Comparison of ENCODE assay signal across 26 cellular contexts in genomic region chr2:67982956-67983355, GRCh38.
"Had no signal": no experiment of that assay in that cellular context is flagged by ENCODE, and none has a peak within 500 bp of the region (broad histone marks: within the 10 kb centered on the region; RNA-seq: fewer than 3 reads in every experiment).

No MANE protein-coding gene starts in this region.

- H3K9me3 ChIP-seq: colonic mucosa, gastrocnemius medialis, thyroid gland, upper lobe of right lung had no signal

- H3K36me3 Mint-ChIP-seq: activated naive CD4-positive, alpha-beta T cell treated with anti-CD3 and anti-CD28 coated beads, Interleukin-2, amount 10 ng/mL, durations not matched to agents 7 days and 5 days; natural killer cell treated with Interleukin-12 subunit alpha and Interleukin-12 subunit beta and Interleukin-15 and Interleukin-18, amount 100 ng/mL, for 72 hours had no signal

- H3K27ac Mint-ChIP-seq: activated CD4-positive, alpha-beta memory T cell treated with anti-CD3 and anti-CD28 coated beads, Interleukin-2, amount 10 ng/mL, durations not matched to agents 7 days and 5 days; activated CD4-positive, alpha-beta T cell treated with anti-CD3 and anti-CD28 coated beads, Interleukin-2, amount 10 ng/mL, durations not matched to agents 7 days and 5 days; activated naive CD4-positive, alpha-beta T cell treated with anti-CD3 and anti-CD28 coated beads, Interleukin-2, amount 10 ng/mL, durations not matched to agents 7 days and 5 days; activated T-cell treated with anti-CD3 and anti-CD28 coated beads, Interleukin-2, amount 50 U/mL, for 24 hours; natural killer cell treated with Interleukin-12 subunit alpha and Interleukin-12 subunit beta and Interleukin-15 and Interleukin-18, amount 100 ng/mL, for 72 hours; progenitor cell of endocrine pancreas had no signal

- H3K4me1 Mint-ChIP-seq: activated CD4-positive, alpha-beta memory T cell treated with anti-CD3 and anti-CD28 coated beads, Interleukin-2, amount 10 ng/mL, durations not matched to agents 7 days and 5 days; activated CD4-positive, alpha-beta T cell treated with anti-CD3 and anti-CD28 coated beads, Interleukin-2, amount 10 ng/mL, durations not matched to agents 7 days and 5 days; activated naive CD4-positive, alpha-beta T cell treated with anti-CD3 and anti-CD28 coated beads, Interleukin-2, amount 10 ng/mL, durations not matched to agents 7 days and 5 days had no signal

- H3K27me3 ChIP-seq: cardiac muscle cell, colonic mucosa, gastrocnemius medialis, hepatocyte, thyroid gland, upper lobe of right lung had no signal

- DNase-seq: activated CD4-positive, alpha-beta memory T cell treated with anti-CD3 and anti-CD28 coated beads, Interleukin-2, amount 10 ng/mL, durations not matched to agents 7 days and 5 days; activated CD4-positive, alpha-beta T cell treated with anti-CD3 and anti-CD28 coated beads, Interleukin-2, amount 10 ng/mL, durations not matched to agents 7 days and 5 days; activated CD4-positive, CD25-positive, alpha-beta regulatory T cell treated with anti-CD3 and anti-CD28 coated beads, Interleukin-2, amount 50 U/mL, for 72 hours; activated CD8-positive, alpha-beta memory T cell treated with anti-CD3 and anti-CD28 coated beads, Interleukin-2, amount 50 U/mL, for 48 hours; activated gamma-delta T cell; activated naive CD4-positive, alpha-beta T cell treated with anti-CD3 and anti-CD28 coated beads, Interleukin-2, amount 10 ng/mL, durations not matched to agents 7 days and 5 days; activated T-cell treated with anti-CD3 and anti-CD28 coated beads, Interleukin-2, amount 50 U/mL, for 24 hours; cerebellar nuclear complex; colonic mucosa; dorsolateral prefrontal cortex; effector memory CD4-positive, alpha-beta T cell; gastrocnemius medialis; glutamatergic neuron; islet precursor cell; left ventricle myocardium superior; mucosa of descending colon; stimulated activated naive CD4-positive, alpha-beta T cell treated with Interleukin-2 at 50 U/mL for 16 hours; T-helper 2 cell; thyroid gland; upper lobe of right lung had no signal

- H3K27me3 Mint-ChIP-seq: activated CD4-positive, alpha-beta T cell treated with anti-CD3 and anti-CD28 coated beads, Interleukin-2, amount 10 ng/mL, durations not matched to agents 7 days and 5 days; progenitor cell of endocrine pancreas had no signal

- H3K4me1 ChIP-seq: colonic mucosa, gastrocnemius medialis, thyroid gland, upper lobe of right lung had no signal

- H3K36me3 ChIP-seq: cardiac muscle cell, colonic mucosa, gastrocnemius medialis, thyroid gland, upper lobe of right lung had no signal

- H3K4me3 Mint-ChIP-seq: activated CD4-positive, alpha-beta memory T cell treated with anti-CD3 and anti-CD28 coated beads, Interleukin-2, amount 10 ng/mL, durations not matched to agents 7 days and 5 days; activated CD4-positive, alpha-beta T cell treated with anti-CD3 and anti-CD28 coated beads, Interleukin-2, amount 10 ng/mL, durations not matched to agents 7 days and 5 days; activated naive CD4-positive, alpha-beta T cell treated with anti-CD3 and anti-CD28 coated beads, Interleukin-2, amount 10 ng/mL, durations not matched to agents 7 days and 5 days; activated T-cell treated with anti-CD3 and anti-CD28 coated beads, Interleukin-2, amount 50 U/mL, for 24 hours; natural killer cell treated with Interleukin-12 subunit alpha and Interleukin-12 subunit beta and Interleukin-15 and Interleukin-18, amount 100 ng/mL, for 72 hours had no signal

- ATAC-seq: gastrocnemius medialis; left ventricle myocardium superior; mucosa of descending colon; natural killer cell treated with Interleukin-12 subunit alpha and Interleukin-12 subunit beta and Interleukin-15 and Interleukin-18, amount 100 ng/mL, for 72 hours; sciatic nerve; upper lobe of right lung had no signal

- H3K4me3 ChIP-seq: cardiac muscle cell, colonic mucosa, dorsolateral prefrontal cortex, gastrocnemius medialis, hepatocyte, mucosa of descending colon, smooth muscle cell, thyroid gland, upper lobe of right lung had no signal

- H3K9me3 Mint-ChIP-seq: activated CD4-positive, alpha-beta memory T cell treated with anti-CD3 and anti-CD28 coated beads, Interleukin-2, amount 10 ng/mL, durations not matched to agents 7 days and 5 days; activated CD4-positive, alpha-beta T cell treated with anti-CD3 and anti-CD28 coated beads, Interleukin-2, amount 10 ng/mL, durations not matched to agents 7 days and 5 days; activated naive CD4-positive, alpha-beta T cell treated with anti-CD3 and anti-CD28 coated beads, Interleukin-2, amount 10 ng/mL, durations not matched to agents 7 days and 5 days; activated T-cell treated with anti-CD3 and anti-CD28 coated beads, Interleukin-2, amount 50 U/mL, for 24 hours; natural killer cell treated with Interleukin-12 subunit alpha and Interleukin-12 subunit beta and Interleukin-15 and Interleukin-18, amount 100 ng/mL, for 72 hours had no signal

- H3K27ac ChIP-seq: cardiac muscle cell, colonic mucosa, dorsolateral prefrontal cortex, gastrocnemius medialis, hepatocyte, thyroid gland, upper lobe of right lung had no signal
